ENCODE assay signal across 7 cellular contexts in the genomic region with DNA sequence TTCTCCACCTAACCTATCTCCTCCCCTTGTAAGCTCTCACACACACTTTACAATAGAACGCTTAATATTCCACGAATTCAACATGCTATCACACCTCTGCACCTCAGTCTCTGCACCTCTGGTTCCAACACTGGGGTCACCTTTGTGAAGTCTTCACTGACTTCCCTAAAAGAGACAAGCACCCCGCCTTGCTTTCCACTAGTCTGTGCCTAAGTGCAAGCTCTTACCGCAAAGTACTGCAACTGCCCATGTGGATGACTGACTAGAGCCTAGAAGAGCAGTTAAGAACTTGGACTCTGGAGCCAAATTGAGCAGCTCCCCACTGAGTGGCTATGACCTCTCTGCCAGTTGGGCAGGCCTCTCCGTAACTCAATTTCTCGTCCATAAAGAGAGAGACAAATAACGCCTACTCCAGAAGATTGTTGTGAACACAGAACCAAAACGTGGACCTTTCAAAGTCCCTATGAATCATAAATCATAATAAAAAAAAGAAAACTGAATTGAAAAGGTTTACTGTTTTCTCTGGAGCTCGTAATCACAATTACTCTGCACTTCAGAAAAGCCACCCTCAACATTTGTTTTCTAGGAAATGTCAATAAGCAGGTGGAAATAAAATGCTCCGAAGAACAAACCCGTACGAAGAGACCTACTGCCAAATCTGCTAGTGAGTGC. TPM values are rescaled to one million over a fixed set of nuclear protein-coding genes. Genes with fewer than 3 reads are reported as not detected.
DNase-seq lines count a peak whose midpoint lies in the region; ATAC-seq and TF ChIP-seq lines count a peak whose summit lies in the region.

No MANE protein-coding gene starts in this region.

- H3K4me3 ChIP-seq in GM12875 (ENCODE audit: low read depth, low read length) (peak overlapping the region; percentile 76), astrocyte of the spinal cord (ENCODE audit: low read depth, low read length) (peak overlapping the region; percentile 92), skin epidermis (peak overlapping the region; percentile 66 to 91 (median 84))

- peak overlapping the region; percentile 98 to 100 (median 99) for H3K27ac Mint-ChIP-seq in immature natural killer cell

- H3K27ac ChIP-seq in skin epidermis = peak overlapping the region; percentile 86 to 100 (median 99)

- peaks cover 4 to 12% (median 11%) of the 10 kb centered on the region in 3 donors for H3K27me3 Mint-ChIP-seq in immature natural killer cell (ENCODE audit: low read depth in 3 of 3)

- DNase-seq in NAMALWA (ENCODE audit: low spot score) = peak; percentile 43
- DNase-seq in astrocyte of the spinal cord (ENCODE audit: low read depth, low spot score) = peak; percentile 38
- DNase-seq in immature natural killer cell = peak in 2 of 3 donors; percentile 26 to 28
- DNase-seq in NCI-H2107 (lab: John Stamatoyannopoulos, UW) = no peak

- H3K4me3 Mint-ChIP-seq in immature natural killer cell = peak overlapping the region; percentile 93 to 100 (median 99)

- in situ Hi-C loops in astrocyte of the spinal cord (cut with HindIII; ENCODE audit: low sequenced_read_pairs) = no loop called here

- H3K9me3 Mint-ChIP-seq in immature natural killer cell = no peaks in the 10 kb centered on the region

- peaks cover 60 to 68% of the 10 kb centered on the region in 2 donors for H3K4me1 Mint-ChIP-seq in immature natural killer cell

- no peak for ATAC-seq in HG02759 (IDR thresholded peaks at IDR 0.05; ENCODE audit: unreplicated experiment)

- TF ChIP-seq CTCF in GM12875 (IDR thresholded peaks at IDR 0.05; ENCODE audit: borderline replicate concordance, insufficient read depth, low read depth, low read length) (no peak), astrocyte of the spinal cord (IDR thresholded peaks at IDR 0.05; ENCODE audit: low read depth, low read length) (no peak)

- peaks cover 0 to 4% (median 3%) of the 10 kb centered on the region in 3 donors for H3K36me3 Mint-ChIP-seq in immature natural killer cell

RNA-seq across cellular contexts. Expression of a gene that starts 1.2 kb away (rescaled TPM):
- polyA plus RNA-seq in immature natural killer cell = 10 to 100 TPM; 70.4 to 79.3 (median 70.4) TPM

RNA-seq across cellular contexts. Expression of a gene that starts 44.5 kb away (rescaled TPM):
- polyA plus RNA-seq in immature natural killer cell = not detected
